14 cellular contexts compared by ENCODE assay signal in genomic region chr20:58554541-58554940, GRCh38. TPM values are rescaled to one million over a fixed set of nuclear protein-coding genes. Genes with fewer than 3 reads are reported as not detected.
"Had no signal": no experiment of that assay in that cellular context is flagged by ENCODE, and none has a peak within 500 bp of the region (broad histone marks: within the 10 kb centered on the region; RNA-seq: fewer than 3 reads in every experiment).

No MANE protein-coding gene starts in this region.

- H3K9me3 ChIP-seq: ovary had no signal

- H3K4me1 ChIP-seq: foreskin keratinocyte had no signal

- H3K4me3 Mint-ChIP-seq: activated naive CD8-positive, alpha-beta T cell treated with anti-CD3 and anti-CD28 coated beads, Interleukin-2, amount 10 ng/mL, durations not matched to agents 7 days and 5 days; immature natural killer cell; nephron progenitor cell had no signal

- H3K9me3 Mint-ChIP-seq: activated naive CD8-positive, alpha-beta T cell treated with anti-CD3 and anti-CD28 coated beads, Interleukin-2, amount 10 ng/mL, durations not matched to agents 7 days and 5 days; immature natural killer cell had no signal

- H3K27ac ChIP-seq: foreskin keratinocyte, ovary had no signal

- H3K27ac Mint-ChIP-seq: activated naive CD8-positive, alpha-beta T cell treated with anti-CD3 and anti-CD28 coated beads, Interleukin-2, amount 10 ng/mL, durations not matched to agents 7 days and 5 days; immature natural killer cell; nephron progenitor cell had no signal

- H3K4me1 Mint-ChIP-seq: activated naive CD8-positive, alpha-beta T cell treated with anti-CD3 and anti-CD28 coated beads, Interleukin-2, amount 10 ng/mL, durations not matched to agents 7 days and 5 days; immature natural killer cell had no signal

- H3K4me3 ChIP-seq: lung, ovary had no signal

- H3K36me3 Mint-ChIP-seq: activated naive CD8-positive, alpha-beta T cell treated with anti-CD3 and anti-CD28 coated beads, Interleukin-2, amount 10 ng/mL, durations not matched to agents 7 days and 5 days; immature natural killer cell had no signal

- H3K36me3 ChIP-seq: ovary had no signal

- DNase-seq: activated CD4-positive, alpha-beta T cell treated with anti-CD3 and anti-CD28 coated beads for 1 hour; activated CD4-positive, alpha-beta T cell treated with anti-CD3 and anti-CD28 coated beads, Interleukin-2, amount 50 U/mL, for 48 hours; activated gamma-delta T cell; activated naive CD8-positive, alpha-beta T cell treated with anti-CD3 and anti-CD28 coated beads, Interleukin-2, amount 10 ng/mL, durations not matched to agents 7 days and 5 days; activated T-cell treated with anti-CD3 and anti-CD28 coated beads, Interleukin-2, amount 50 U/mL, for 48 hours; immature natural killer cell; left cardiac atrium; nephron progenitor cell; stimulated activated CD4-positive, alpha-beta T cell treated with anti-CD3 and anti-CD28 coated beads, Interleukin-4, amount 100 ng/mL, for 4 hours; SW 1271 had no signal

- H3K27me3 ChIP-seq: ovary had no signal

RNA-seq across cellular contexts. Expression of gene APCDD1L, which starts 39.3 kb away (rescaled TPM):
- total RNA-seq: activated naive CD8-positive, alpha-beta T cell treated with anti-CD3 and anti-CD28 coated beads, Interleukin-2, amount 10 ng/mL, durations not matched to agents 7 days and 5 days; mononuclear cell had no signal
- polyA plus RNA-seq: immature natural killer cell had no signal
